In the genomic region with DNA sequence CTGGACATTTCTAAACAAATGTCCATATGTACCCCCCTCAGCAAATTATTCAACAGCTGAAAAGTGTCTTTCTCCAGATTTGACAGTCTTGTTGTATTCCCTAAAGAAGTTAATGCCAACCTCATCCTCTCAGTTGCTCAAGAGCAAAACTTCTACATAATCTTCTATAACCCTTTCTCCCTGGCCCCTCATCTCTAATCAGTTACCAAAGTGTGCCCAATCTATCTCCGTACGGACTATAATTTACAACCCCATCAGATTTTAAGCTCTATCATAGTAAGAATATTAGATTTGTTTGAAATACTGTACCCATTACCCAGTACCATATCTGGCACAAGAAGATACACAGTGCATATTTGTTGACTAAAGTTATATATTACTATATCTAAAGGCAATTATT, we compare ENCODE assay signal across 1 cellular context.
TF ChIP-seq lines count a peak whose summit lies in the region.

No MANE protein-coding gene starts in this region.

TF ChIP-seq in SK-N-SH, 30 proteins besides CTCF, POLR2A, EP300 and RAD21 (continued from another document):
- TF ChIP-seq REST (IDR thresholded peaks at IDR 0.05; ENCODE audit: low read depth, low read length) = no peak
- no peak for TF ChIP-seq SIN3A (IDR thresholded peaks at IDR 0.05; ENCODE audit: borderline replicate concordance, low read depth, low read length)
